In the genomic region with DNA sequence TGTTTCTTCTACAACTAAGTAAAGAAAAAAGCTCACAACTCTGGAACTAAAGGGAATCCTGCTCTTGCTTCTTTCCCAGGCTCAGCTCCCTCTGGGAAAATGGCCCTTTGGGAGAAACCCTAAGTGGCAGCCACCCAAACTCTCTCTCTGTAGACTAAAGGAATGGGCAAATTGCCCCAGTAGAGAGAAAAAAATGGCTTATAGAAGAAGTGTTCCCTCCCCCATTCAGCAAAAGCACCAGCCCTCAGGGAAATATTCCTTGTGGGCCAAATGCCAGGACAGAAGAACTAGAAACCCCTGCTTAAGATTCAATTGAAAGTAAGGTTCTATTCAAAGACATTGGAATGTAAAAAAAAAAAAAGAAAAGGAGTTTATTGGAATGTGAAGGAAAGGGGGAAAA, we compare ENCODE assay signal across 13 cellular contexts.
A peak's percentile ranks its signal among the peaks of the same experiment; 100 is the strongest.
DNase-seq lines count a peak whose midpoint lies in the region; ATAC-seq and TF ChIP-seq lines count a peak whose summit lies in the region.
"Had no signal": no experiment of that assay in that cellular context is flagged by ENCODE, and none has a peak within 500 bp of the region (broad histone marks: within the 10 kb centered on the region; RNA-seq: fewer than 3 reads in every experiment).

No MANE protein-coding gene starts in this region.

- no peak for TF ChIP-seq EP300 in Ishikawa (IDR thresholded peaks at IDR 0.05; ENCODE audit: borderline replicate concordance)

- TF ChIP-seq RAD21 in Ishikawa (IDR thresholded peaks at IDR 0.05; ENCODE audit: low read depth): no peak

- DNase-seq in AG08396 (ENCODE audit: low spot score) (peak; percentile 8), dermis blood vessel endothelial cell (peak; percentile 40), midbrain (lab: John Stamatoyannopoulos, UW) (peak; percentile 59), NCI-H748 treated with DMSO at 0.1 percent for 48 hours (lab: John Stamatoyannopoulos, UW) (no peak), NCI-H1694 (lab: John Stamatoyannopoulos, UW) (no peak)
- DNase-seq: activated T-cell treated with anti-CD3 and anti-CD28 coated beads, Interleukin-2, amount 50 U/mL, for 4 hours; AML-193; DMS79 treated with DMSO at 0.1 percent for 48 hours; lower lobe of right lung had no signal

- ATAC-seq in GM19467 (IDR thresholded peaks at IDR 0.05; ENCODE audit: unreplicated experiment) (no peak), GM18870 (IDR thresholded peaks at IDR 0.05; ENCODE audit: unreplicated experiment) (no peak)
- ATAC-seq: activated CD4-positive, CD25-positive, alpha-beta regulatory T cell treated with anti-CD3 and anti-CD28 coated beads, Interleukin-2, amount 50 U/mL, for 24 hours; activated T-cell treated with anti-CD3 and anti-CD28 coated beads, Interleukin-2, amount 50 U/mL, for 4 hours; lower lobe of right lung had no signal

TF ChIP-seq in Ishikawa, 13 proteins besides CTCF, POLR2A, EP300 and RAD21:
- 0 out of 2 replicates have a peak, but pooled peaks have one; percentile 19 for TF ChIP-seq TEAD4 (IDR thresholded peaks at IDR 0.05)
- TF ChIP-seq TAF1 (IDR thresholded peaks at IDR 0.05; ENCODE audit: low read depth): no peak
- no peak for TF ChIP-seq CREB1 (IDR thresholded peaks at IDR 0.05; ENCODE audit: low read depth)
- TF ChIP-seq TCF12 (IDR thresholded peaks at IDR 0.05; ENCODE audit: low read depth): no peak
- TF ChIP-seq NFIC (IDR thresholded peaks at IDR 0.05): 0 out of 2 replicates have a peak, but pooled peaks have one; percentile 25
- TF ChIP-seq, protein P1, sequence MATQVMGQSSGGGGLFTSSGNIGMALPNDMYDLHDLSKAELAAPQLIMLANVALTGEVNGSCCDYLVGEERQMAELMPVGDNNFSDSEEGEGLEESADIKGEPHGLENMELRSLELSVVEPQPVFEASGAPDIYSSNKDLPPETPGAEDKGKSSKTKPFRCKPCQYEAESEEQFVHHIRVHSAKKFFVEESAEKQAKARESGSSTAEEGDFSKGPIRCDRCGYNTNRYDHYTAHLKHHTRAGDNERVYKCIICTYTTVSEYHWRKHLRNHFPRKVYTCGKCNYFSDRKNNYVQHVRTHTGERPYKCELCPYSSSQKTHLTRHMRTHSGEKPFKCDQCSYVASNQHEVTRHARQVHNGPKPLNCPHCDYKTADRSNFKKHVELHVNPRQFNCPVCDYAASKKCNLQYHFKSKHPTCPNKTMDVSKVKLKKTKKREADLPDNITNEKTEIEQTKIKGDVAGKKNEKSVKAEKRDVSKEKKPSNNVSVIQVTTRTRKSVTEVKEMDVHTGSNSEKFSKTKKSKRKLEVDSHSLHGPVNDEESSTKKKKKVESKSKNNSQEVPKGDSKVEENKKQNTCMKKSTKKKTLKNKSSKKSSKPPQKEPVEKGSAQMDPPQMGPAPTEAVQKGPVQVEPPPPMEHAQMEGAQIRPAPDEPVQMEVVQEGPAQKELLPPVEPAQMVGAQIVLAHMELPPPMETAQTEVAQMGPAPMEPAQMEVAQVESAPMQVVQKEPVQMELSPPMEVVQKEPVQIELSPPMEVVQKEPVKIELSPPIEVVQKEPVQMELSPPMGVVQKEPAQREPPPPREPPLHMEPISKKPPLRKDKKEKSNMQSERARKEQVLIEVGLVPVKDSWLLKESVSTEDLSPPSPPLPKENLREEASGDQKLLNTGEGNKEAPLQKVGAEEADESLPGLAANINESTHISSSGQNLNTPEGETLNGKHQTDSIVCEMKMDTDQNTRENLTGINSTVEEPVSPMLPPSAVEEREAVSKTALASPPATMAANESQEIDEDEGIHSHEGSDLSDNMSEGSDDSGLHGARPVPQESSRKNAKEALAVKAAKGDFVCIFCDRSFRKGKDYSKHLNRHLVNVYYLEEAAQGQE (IDR thresholded peaks at IDR 0.05; ENCODE audit: low read depth): no peak
- TF ChIP-seq FOXM1 (IDR thresholded peaks at IDR 0.05; ENCODE audit: borderline replicate concordance, low read depth): no peak

Comparison
In these comparisons a context has a peak if more than half of its experiments do, and no peak if none do; other contexts are left out.
1. DNase-seq: peak in AG08396 (single experiment), dermis blood vessel endothelial cell (single experiment) and midbrain (single experiment); none in NCI-H748 treated with DMSO at 0.1 percent for 48 hours (single experiment) and NCI-H1694 (single experiment).